In genomic region chr17:50922739-50923405, GRCh38 we compare ENCODE assay signal across 22 cellular contexts. TPM values are rescaled to one million over a fixed set of nuclear protein-coding genes. Genes with fewer than 3 reads are reported as not detected.
A peak's percentile ranks its signal among the peaks of the same experiment; 100 is the strongest.
DNase-seq lines count a peak whose midpoint lies in the region; FAIRE-seq and TF ChIP-seq lines count a peak whose summit lies in the region.
"Had no signal": no experiment of that assay in that cellular context is flagged by ENCODE, and none has a peak within 500 bp of the region (broad histone marks: within the 10 kb centered on the region; RNA-seq: fewer than 3 reads in every experiment).

No MANE protein-coding gene starts in this region.

- DNase-seq in CD4-positive, alpha-beta memory T cell: no peak
- DNase-seq in RWPE1 (ENCODE audit: low spot score): no peak
- peak; percentile 47 for DNase-seq in hepatocyte (ENCODE audit: low spot score)
- DNase-seq in osteoblast (ENCODE audit: insufficient read length, low spot score, missing footprints): peak; percentile 66
- DNase-seq in DMS53 (lab: John Stamatoyannopoulos, UW): no peak
- no peak for DNase-seq in D721Med (ENCODE audit: insufficient read length, low spot score)
- DNase-seq in BE2C: no peak
- DNase-seq: activated CD4-positive, alpha-beta T cell treated with anti-CD3 and anti-CD28 coated beads for 36 hours; activated effector memory CD4-positive, alpha-beta T cell treated with anti-CD3 and anti-CD28 coated beads, Interleukin-2, amount 50 U/mL, for 16 hours; activated naive CD8-positive, alpha-beta T cell treated with anti-CD3 and anti-CD28 coated beads, Interleukin-2, amount 10 ng/mL, durations not matched to agents 7 days and 5 days; cerebellar nuclear complex; DMS 273 treated with DMSO at 0.1 percent for 48 hours; effector memory CD4-positive, alpha-beta T cell; foreskin melanocyte; hippocampal formation; immature natural killer cell; NCI-H2029 treated with DMSO at 0.1 percent for 48 hours; SIG-M5; T-cell had no signal

- H3K27me3 Mint-ChIP-seq in CD4-positive, alpha-beta memory T cell: no peaks in the 10 kb centered on the region
- H3K27me3 Mint-ChIP-seq: activated CD4-positive, alpha-beta T cell treated with anti-CD3 and anti-CD28 coated beads for 36 hours; T-cell had no signal

- H3K79me2 ChIP-seq in hepatocyte: no peaks in the 10 kb centered on the region
- H3K79me2 ChIP-seq in osteoblast (ENCODE audit: insufficient read depth, low read length): no peaks in the 10 kb centered on the region

- H4K20me1 ChIP-seq in hepatocyte (ENCODE audit: insufficient read depth, poor library complexity, severe bottlenecking) (no peaks in the 10 kb centered on the region), osteoblast (ENCODE audit: insufficient read depth, low read length) (no peaks in the 10 kb centered on the region)

- H3K4me3 ChIP-seq in CD4-positive, alpha-beta memory T cell (ENCODE audit: low read length in 2 of 2): no peak overlapping the region
- H3K4me3 ChIP-seq in hepatocyte (no peak overlapping the region), osteoblast (ENCODE audit: insufficient read depth, low read length) (no peak overlapping the region), BE2C (ENCODE audit: low read depth, low read length) (no peak overlapping the region)
- H3K4me3 ChIP-seq: neural progenitor cell had no signal

- POLR2A ChIA-PET in CD4-positive, alpha-beta memory T cell (lab: Charles Lee; ENCODE audit: partially characterized antibody): interaction anchor here (1.0 to 33.8 kb wide), 3 partner anchors 11 to 60 kb away, joined by 3 to 688 read pairs (median 3); partner anchors contain the start of gene TOB1
- POLR2A ChIA-PET in RWPE1 (lab: Yijun Ruan, JAX; ENCODE audit: low non-redundant PET): no interaction called here

- intact Hi-C loops in CD4-positive, alpha-beta memory T cell (cut with micrococcal nuclease): no loop called here

- FAIRE-seq in D721Med (lab: Jason Lieb, UNC): no peak
- FAIRE-seq: astrocyte had no signal

- no peaks in the 10 kb centered on the region for H3K36me3 Mint-ChIP-seq in CD4-positive, alpha-beta memory T cell
- H3K36me3 Mint-ChIP-seq: activated naive CD8-positive, alpha-beta T cell treated with anti-CD3 and anti-CD28 coated beads, Interleukin-2, amount 10 ng/mL, durations not matched to agents 7 days and 5 days; IgD-negative memory B cell; immature natural killer cell; neural progenitor cell; T-cell had no signal

- WGBS in hepatocyte (ENCODE audit: low lambda C conversion rate, missing lambda C conversion rate): 47% methylated on average over 6 of the region's 6 CpGs

- no peaks in the 10 kb centered on the region for H3K9me3 Mint-ChIP-seq in CD4-positive, alpha-beta memory T cell
- H3K9me3 Mint-ChIP-seq: activated naive CD8-positive, alpha-beta T cell treated with anti-CD3 and anti-CD28 coated beads, Interleukin-2, amount 10 ng/mL, durations not matched to agents 7 days and 5 days; IgD-negative memory B cell; immature natural killer cell; neural progenitor cell; T-cell had no signal

- CTCF ChIA-PET in CD4-positive, alpha-beta memory T cell (lab: Charles Lee; ENCODE audit: partially characterized antibody): interaction anchor here (0.6 kb wide), 1 partner anchor 1253 kb away, joined by 5 read pairs; no protein-coding TSS in a partner anchor
- CTCF ChIA-PET in RWPE1 (lab: Yijun Ruan, JAX): interaction anchor here (0.5 kb wide), 1 partner anchor 466 kb away, joined by 3 read pairs; no protein-coding TSS in a partner anchor

- H3K4me2 ChIP-seq in hepatocyte: no peak overlapping the region
- H3K4me2 ChIP-seq in osteoblast (ENCODE audit: insufficient read depth, low read length): no peak overlapping the region
- H3K4me2 ChIP-seq: neural progenitor cell had no signal

- H2AFZ ChIP-seq in hepatocyte: peak overlapping the region; percentile 13
- no peak overlapping the region for H2AFZ ChIP-seq in osteoblast (ENCODE audit: low read length)
- H2AFZ ChIP-seq: neural progenitor cell had no signal

- peaks cover 25 to 69% (median 41%) of the 10 kb centered on the region in 4 donors for H3K4me1 Mint-ChIP-seq in CD4-positive, alpha-beta memory T cell

- no peaks in the 10 kb centered on the region for H3K36me3 ChIP-seq in CD4-positive, alpha-beta memory T cell (ENCODE audit: insufficient read depth, low read length)
- no peaks in the 10 kb centered on the region for H3K36me3 ChIP-seq in hepatocyte (replicated peaks; ENCODE audit: insufficient read depth, low read depth)
- H3K36me3 ChIP-seq in osteoblast (ENCODE audit: insufficient read depth, low read length): no peaks in the 10 kb centered on the region
- H3K36me3 ChIP-seq in BE2C: no peaks in the 10 kb centered on the region
- H3K36me3 ChIP-seq: neural progenitor cell had no signal

- no peaks in the 10 kb centered on the region for H3K27me3 ChIP-seq in CD4-positive, alpha-beta memory T cell (ENCODE audit: insufficient read depth, low read length)
- H3K27me3 ChIP-seq in hepatocyte: no peaks in the 10 kb centered on the region
- no peaks in the 10 kb centered on the region for H3K27me3 ChIP-seq in osteoblast (ENCODE audit: insufficient read depth, low read length)
- no peaks in the 10 kb centered on the region for H3K27me3 ChIP-seq in BE2C
- H3K27me3 ChIP-seq: neural progenitor cell had no signal

- H3K4me1 ChIP-seq in CD4-positive, alpha-beta memory T cell (ENCODE audit: insufficient read depth, low read length): peaks cover 46% of the 10 kb centered on the region
- peaks cover 55% of the 10 kb centered on the region for H3K4me1 ChIP-seq in hepatocyte (ENCODE audit: insufficient read depth)
- peaks cover 17% of the 10 kb centered on the region for H3K4me1 ChIP-seq in osteoblast (ENCODE audit: insufficient read depth, low read length)
- peaks cover 38% of the 10 kb centered on the region for H3K4me1 ChIP-seq in BE2C

- no peaks in the 10 kb centered on the region for H3K9me3 ChIP-seq in CD4-positive, alpha-beta memory T cell (ENCODE audit: control insufficient read depth in 1 of 2, low read length in 2 of 2)
- H3K9me3 ChIP-seq in hepatocyte (ENCODE audit: low read depth) (no peaks in the 10 kb centered on the region), osteoblast (ENCODE audit: low read depth, low read length) (no peaks in the 10 kb centered on the region), BE2C (no peaks in the 10 kb centered on the region)

- H3K4me3 Mint-ChIP-seq in CD4-positive, alpha-beta memory T cell: no peak overlapping the region
- H3K4me3 Mint-ChIP-seq: activated CD4-positive, alpha-beta T cell treated with anti-CD3 and anti-CD28 coated beads for 36 hours; activated naive CD8-positive, alpha-beta T cell treated with anti-CD3 and anti-CD28 coated beads, Interleukin-2, amount 10 ng/mL, durations not matched to agents 7 days and 5 days; IgD-negative memory B cell; immature natural killer cell; neural progenitor cell; T-cell had no signal

- TF ChIP-seq CTCF in RWPE1 (conservative IDR thresholded peaks at IDR 0.05; ENCODE audit: low read depth): no peak
- no peak for TF ChIP-seq CTCF in hepatocyte (IDR thresholded peaks at IDR 0.05; ENCODE audit: poor library complexity)
- no peak for TF ChIP-seq CTCF in osteoblast (IDR thresholded peaks at IDR 0.05; ENCODE audit: extremely low read depth, low read depth, low read length)
- no peak for TF ChIP-seq CTCF in D721Med (IDR thresholded peaks at IDR 0.05; ENCODE audit: insufficient read depth, missing control alignments)
- no peak for TF ChIP-seq CTCF in BE2C (IDR thresholded peaks at IDR 0.05; ENCODE audit: low read depth, low read length)

- no peak overlapping the region for H3K27ac ChIP-seq in CD4-positive, alpha-beta memory T cell (ENCODE audit: low read depth, low read length)
- H3K27ac ChIP-seq in RWPE1 (peak overlapping the region; percentile 78), hepatocyte (peak overlapping the region; percentile 85), osteoblast (ENCODE audit: low read depth, low read length) (no peak overlapping the region)
- H3K27ac ChIP-seq: neural progenitor cell had no signal

- H3K27ac Mint-ChIP-seq in CD4-positive, alpha-beta memory T cell: peak overlapping the region in 5 of 7 donors; percentile 6 to 91 (median 73)
- H3K27ac Mint-ChIP-seq: activated CD4-positive, alpha-beta T cell treated with anti-CD3 and anti-CD28 coated beads for 36 hours; activated naive CD8-positive, alpha-beta T cell treated with anti-CD3 and anti-CD28 coated beads, Interleukin-2, amount 10 ng/mL, durations not matched to agents 7 days and 5 days; IgD-negative memory B cell; neural progenitor cell had no signal

- no peaks in the 10 kb centered on the region for H3K9me2 ChIP-seq in hepatocyte (replicated peaks; ENCODE audit: insufficient read depth)

RNA-seq across cellular contexts. Expression of gene TOB1, which starts 56.7 kb away (rescaled TPM):
- total RNA-seq in CD4-positive, alpha-beta memory T cell: 100 to 1,000 TPM in 1 of 2 experiments, 10 to 100 TPM in 1; 93.7 to 104 TPM
- 100 to 1,000 TPM in 1 of 2 donors, 10 to 100 TPM in 1; 74.3 to 102 TPM for polyA plus RNA-seq in CD4-positive, alpha-beta memory T cell
- total RNA-seq in hepatocyte: 52.1 and 53.6 TPM in 2 replicates
- 41.1 and 43.2 TPM in 2 replicates for polyA plus RNA-seq in hepatocyte
- total RNA-seq in osteoblast: 18.8 and 21.5 TPM in 2 replicates
- polyA plus RNA-seq in BE2C (2012; ENCODE audit: insufficient read depth, insufficient read length, low read depth): 55.7 TPM

Comparison
In these comparisons a context has a peak if more than half of its experiments do, and no peak if none do; other contexts are left out.
1. DNase-seq: peak in hepatocyte (single experiment) and osteoblast (single experiment); none in CD4-positive, alpha-beta memory T cell (0 of 5), RWPE1 (single experiment), DMS53 (single experiment), D721Med (single experiment) and BE2C (single experiment).
2. H3K27ac ChIP-seq: peak in RWPE1 (single experiment) and hepatocyte (single experiment); none in CD4-positive, alpha-beta memory T cell (single experiment) and osteoblast (single experiment).